Comparison of ENCODE assay signal across 1 cellular context in genomic region chr4:54092405-54092759, GRCh38.
TF ChIP-seq lines count a peak whose summit lies in the region.

No MANE protein-coding gene starts in this region.

TF ChIP-seq in GM12878, 131 proteins besides CTCF, POLR2A, EP300 and RAD21:
- no peak for TF ChIP-seq LARP7 (IDR thresholded peaks at IDR 0.05)
- no peak for TF ChIP-seq NKRF (conservative IDR thresholded peaks at IDR 0.05)
- TF ChIP-seq E2F4 (IDR thresholded peaks at IDR 0.05; ENCODE audit: low read depth, low read length) = no peak
- TF ChIP-seq TAF1 (IDR thresholded peaks at IDR 0.05; ENCODE audit: borderline replicate concordance, low read depth, low read length) = no peak
- no peak for TF ChIP-seq ZNF217 (IDR thresholded peaks at IDR 0.05)
